In the genomic region with DNA sequence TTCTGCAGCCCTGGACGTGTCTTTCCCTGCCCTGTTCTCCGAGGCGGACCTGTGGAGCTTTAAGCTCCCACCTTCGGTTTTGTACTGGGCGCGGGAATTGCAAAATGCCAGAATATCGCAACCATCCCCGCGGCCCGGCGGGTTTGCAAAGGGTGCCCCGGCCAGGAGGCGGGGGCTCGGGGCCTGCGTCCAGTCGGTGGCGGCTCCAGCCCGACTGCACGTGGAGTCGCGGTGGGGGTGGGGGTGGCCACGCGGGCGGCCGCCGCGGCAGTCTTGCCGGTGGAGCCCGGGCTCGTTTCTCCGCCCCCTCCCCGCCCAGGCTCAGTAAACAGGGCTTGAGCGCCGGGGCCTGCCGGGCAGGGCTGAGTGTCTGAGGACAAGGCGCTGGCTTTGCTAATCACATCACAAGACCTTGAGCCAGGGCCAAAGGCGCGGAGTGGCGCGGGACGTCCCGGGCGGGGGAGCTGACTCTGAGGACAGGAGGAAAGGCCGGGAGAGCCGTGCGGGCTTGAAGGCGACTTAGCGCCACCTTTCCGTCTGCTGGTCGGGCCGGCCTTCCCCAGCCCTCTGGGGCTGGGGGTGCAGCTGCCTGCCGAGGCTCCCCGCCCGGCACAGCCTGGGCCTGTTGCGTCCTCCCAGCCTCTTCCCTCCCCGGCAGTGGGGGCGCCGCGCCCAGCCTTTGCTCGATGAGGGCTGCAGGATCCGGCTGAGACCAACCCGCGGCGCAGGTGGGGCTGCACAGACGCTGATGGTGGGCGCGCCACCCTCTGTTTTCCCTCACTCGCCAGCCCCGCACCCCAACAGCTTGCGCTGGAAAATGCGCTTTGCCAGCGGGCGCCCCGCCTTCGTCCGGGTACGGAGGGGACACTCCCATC, we compare ENCODE assay signal across 7 cellular contexts. TPM values are rescaled to one million over a fixed set of nuclear protein-coding genes. Genes with fewer than 3 reads are reported as not detected.
DNase-seq lines count a peak whose midpoint lies in the region; ATAC-seq and TF ChIP-seq lines count a peak whose summit lies in the region.

No MANE protein-coding gene starts in this region.

- peak; percentile 15 for ATAC-seq in HG02943 (IDR thresholded peaks at IDR 0.05; ENCODE audit: low read depth, unreplicated experiment)

- peaks cover 0 to 19% (median 0%) of the 10 kb centered on the region in 45 donors for H3K27me3 ChIP-seq in dorsolateral prefrontal cortex

- peak; percentile 10 for TF ChIP-seq CTCF in GM13976 (IDR thresholded peaks at IDR 0.05; ENCODE audit: borderline replicate concordance, control extremely low read depth, extremely low read depth, insufficient read depth, missing control alignments)
- peak in 39 of 56 donors; percentile 9 to 68 (median 43) for TF ChIP-seq CTCF in dorsolateral prefrontal cortex (IDR thresholded peaks at IDR 0.05 in 54 of 56, conservative IDR thresholded peaks at IDR 0.05 in 2 of 56; ENCODE audit: low read depth in 1 of 56, partially characterized antibody in 56 of 56)
- TF ChIP-seq CTCF in lower leg skin (IDR thresholded peaks at IDR 0.05) = peak in 1 of 3 donors; percentile 10

- WGBS in lower leg skin, 2 donors = 0% methylated on average over 8 to 48 of the region's 77 CpGs

- peak overlapping the region; percentile 51 to 93 (median 79) for H3K4me3 ChIP-seq in dorsolateral prefrontal cortex
- H3K4me3 ChIP-seq in lower leg skin (ENCODE audit: low read depth, poor library complexity, severe bottlenecking) = peak overlapping the region; percentile 62

- in situ Hi-C loops in GM13976 (cut with MboI; ENCODE audit: low sequenced_read_pairs, unreplicated experiment) = loop anchor here (5.0 kb wide), 1 partner anchor 255 kb away; no protein-coding TSS in a partner anchor

- TF ChIP-seq POLR2A in lower leg skin (IDR thresholded peaks at IDR 0.05) = peak in 1 of 2 donors; percentile 43

- intact Hi-C loops in dorsolateral prefrontal cortex (cut with DNase I) = loop anchor here (1.0 to 10.0 kb wide), 6 partner anchors 126 to 415 kb away; no protein-coding TSS in a partner anchor
- intact Hi-C loops in lower leg skin (cut with DNase I; ENCODE audit: low total_unique reads) = loop anchor here (10.0 kb wide), 3 partner anchors 252 to 282 kb away; no protein-coding TSS in a partner anchor

- H3K27ac ChIP-seq in dorsolateral prefrontal cortex = peak overlapping the region; percentile 74 to 100 (median 98)

- peak; percentile 76 for DNase-seq in GM13976 (ENCODE audit: low spot score)
- DNase-seq in NCI-H446 (lab: John Stamatoyannopoulos, UW) = peak; percentile 46 to 77
- peak; percentile 48 to 49 for DNase-seq in activated CD4-positive, alpha-beta T cell treated with anti-CD3 and anti-CD28 coated beads, Interleukin-2, amount 50 U/mL, for 24 hours (ENCODE audit: low read depth in 1 of 2, low spot score in 1 of 2)
- peak; percentile 62 to 94 (median 91) for DNase-seq in dorsolateral prefrontal cortex
- peak; percentile 95 to 98 for DNase-seq in lower leg skin (ENCODE audit: low spot score in 2 of 2)
- DNase-seq in stimulated activated CD4-positive, alpha-beta T cell treated with anti-CD3 and anti-CD28 coated beads, Interleukin-4, amount 100 ng/mL, for 24 hours = peak; percentile 68

RNA-seq across cellular contexts. Expression of gene ZFP36L2, which starts 0.8 kb away (rescaled TPM):
- total RNA-seq in dorsolateral prefrontal cortex (10 to 100 TPM; 13.0 to 86.0 (median 32.4) TPM), lower leg skin (100 to 1,000 TPM; 137 to 329 (median 147) TPM)

Comparison
In these comparisons a context has a peak if more than half of its experiments do, and no peak if none do; other contexts are left out.
1. Peak in every context shown above with its lines: DNase-seq, ATAC-seq, H3K4me3 ChIP-seq and H3K27ac ChIP-seq.